ENCODE assay signal across 8 cellular contexts in genomic region chr6:25035451-25036435, GRCh38.
DNase-seq lines count a peak whose midpoint lies in the region; ATAC-seq and TF ChIP-seq lines count a peak whose summit lies in the region.

No MANE protein-coding gene starts in this region.

- CTCF ChIA-PET in activated B cell treated with CpG ODN at 0.5 μM for 24 hours (lab: Charles Lee) (interaction anchor here (1.2 to 5.8 kb wide), 5 partner anchors 9 to 44 kb away, joined by 3 to 48 read pairs (median 4); no protein-coding TSS in a partner anchor), MCF 10A (lab: Yijun Ruan, JAX) (interaction anchor here (0.5 to 1.6 kb wide), 4 partner anchors 18 to 1116 kb away, joined by 3 read pairs; no protein-coding TSS in a partner anchor)

- TF ChIP-seq CTCF in DND-41 (IDR thresholded peaks at IDR 0.05; ENCODE audit: borderline replicate concordance, extremely low read depth, low read length, poor library complexity, severe bottlenecking) (no peak), activated B cell treated with CpG ODN at 0.5 μM for 24 hours (IDR thresholded peaks at IDR 0.05) (no peak), MCF 10A (IDR thresholded peaks at IDR 0.05; ENCODE audit: unreplicated experiment) (no peak), vagina (IDR thresholded peaks at IDR 0.05) (no peak)

- H3K4me1 ChIP-seq in DND-41 (ENCODE audit: insufficient read depth, low read length): peaks cover 72% of the 10 kb centered on the region
- H3K4me1 ChIP-seq in mucosa of rectum (ENCODE audit: control insufficient read depth in 2 of 2, insufficient read depth in 2 of 2, low read length in 2 of 2): no peaks in the 10 kb centered on the region
- H3K4me1 ChIP-seq in vagina: peaks cover 15% of the 10 kb centered on the region

- H3K4me1 Mint-ChIP-seq in activated B cell treated with CpG ODN at 0.5 μM for 24 hours: peaks cover 76% of the 10 kb centered on the region
- peaks cover 6% of the 10 kb centered on the region for H3K4me1 Mint-ChIP-seq in MCF 10A (ENCODE audit: insufficient read depth, unreplicated experiment)

- no TSS peak for BruUV-seq in MCF 10A (replicated peaks; lab: Mats Ljungman, UMichigan)

- H3K27me3 Mint-ChIP-seq in activated B cell treated with CpG ODN at 0.5 μM for 24 hours: no peaks in the 10 kb centered on the region
- H3K27me3 Mint-ChIP-seq in MCF 10A (ENCODE audit: insufficient read depth, unreplicated experiment): no peaks in the 10 kb centered on the region

- no peaks in the 10 kb centered on the region for H3K9me3 ChIP-seq in DND-41 (ENCODE audit: insufficient read depth, low read length, severe bottlenecking)
- H3K9me3 ChIP-seq in mucosa of rectum (ENCODE audit: control insufficient read depth in 2 of 2, low read length in 2 of 2): no peaks in the 10 kb centered on the region
- H3K9me3 ChIP-seq in vagina: no peaks in the 10 kb centered on the region

- peak overlapping the region; percentile 87 for H3K27ac ChIP-seq in DND-41 (ENCODE audit: low read length)
- H3K27ac ChIP-seq in mucosa of rectum (ENCODE audit: low read depth in 2 of 2, low read length in 2 of 2): peak overlapping the region; percentile 7 to 63
- no peak overlapping the region for H3K27ac ChIP-seq in vagina

- H3K9me3 Mint-ChIP-seq in activated B cell treated with CpG ODN at 0.5 μM for 24 hours (no peaks in the 10 kb centered on the region), MCF 10A (ENCODE audit: unreplicated experiment) (no peaks in the 10 kb centered on the region)

- H3K79me2 ChIP-seq in DND-41 (ENCODE audit: insufficient read depth, low read length): peaks cover 93% of the 10 kb centered on the region

- H3K36me3 Mint-ChIP-seq in activated B cell treated with CpG ODN at 0.5 μM for 24 hours (ENCODE audit: low read depth) (peaks cover 72% of the 10 kb centered on the region), MCF 10A (ENCODE audit: insufficient read depth, unreplicated experiment) (no peaks in the 10 kb centered on the region)

- H4K20me1 ChIP-seq in DND-41 (ENCODE audit: insufficient read depth, low read length): no peaks in the 10 kb centered on the region

- H3K27ac Mint-ChIP-seq in activated B cell treated with CpG ODN at 0.5 μM for 24 hours (peak overlapping the region; percentile 77), MCF 10A (ENCODE audit: low read depth, unreplicated experiment) (no peak overlapping the region)

- H3K4me3 Mint-ChIP-seq in activated B cell treated with CpG ODN at 0.5 μM for 24 hours (peak overlapping the region; percentile 78), MCF 10A (ENCODE audit: unreplicated experiment) (no peak overlapping the region)

- H3K4me2 ChIP-seq in DND-41 (ENCODE audit: insufficient read depth, low read length): peak overlapping the region; percentile 69

- H3K9ac ChIP-seq in DND-41 (ENCODE audit: low read depth, low read length) (peak overlapping the region; percentile 53), mucosa of rectum (ENCODE audit: low read depth in 1 of 2, low read length in 2 of 2) (peak overlapping the region in 1 of 2 donors; percentile 15)

- no peaks in the 10 kb centered on the region for H3K27me3 ChIP-seq in DND-41 (ENCODE audit: insufficient read depth, low read length, poor library complexity)
- H3K27me3 ChIP-seq in mucosa of rectum (ENCODE audit: control insufficient read depth in 2 of 2, insufficient read depth in 2 of 2, low read length in 2 of 2): no peaks in the 10 kb centered on the region
- no peaks in the 10 kb centered on the region for H3K27me3 ChIP-seq in vagina

- peak overlapping the region; percentile 38 for H2AFZ ChIP-seq in DND-41 (ENCODE audit: low read depth, low read length)

- no peak for TF ChIP-seq POLR2A in vagina (IDR thresholded peaks at IDR 0.05)

- peak; percentile 76 for ATAC-seq in DND-41 (ENCODE audit: insufficient read depth, low read depth)
- ATAC-seq in HG02938 (IDR thresholded peaks at IDR 0.05; ENCODE audit: unreplicated experiment): peak; percentile 46
- ATAC-seq in activated B cell treated with CpG ODN at 0.5 μM for 24 hours (ENCODE audit: low read depth): peak; percentile 45

- H3K36me3 ChIP-seq in DND-41 (ENCODE audit: insufficient read depth, low read length): peaks cover 3% of the 10 kb centered on the region; the same call in 1 of the 2 replicates
- no peaks in the 10 kb centered on the region for H3K36me3 ChIP-seq in mucosa of rectum (ENCODE audit: control insufficient read depth in 2 of 2, insufficient read depth in 2 of 2, low read length in 2 of 2)
- H3K36me3 ChIP-seq in vagina: no peaks in the 10 kb centered on the region

- DNase-seq in DND-41 (peak; percentile 65), activated B cell treated with CpG ODN at 0.5 μM for 24 hours (no peak), dedifferentiated amniotic fluid mesenchymal stem cell (ENCODE audit: extremely low spot score) (no peak), NCI-H748 treated with DMSO at 0.1 percent for 48 hours (lab: John Stamatoyannopoulos, UW) (no peak), MCF 10A (ENCODE audit: unreplicated experiment) (no peak), vagina (ENCODE audit: extremely low spot score in 2 of 2) (no peak)

- POLR2A ChIA-PET in activated B cell treated with CpG ODN at 0.5 μM for 24 hours (lab: Charles Lee) (interaction anchor here (1.0 to 6.0 kb wide), 7 partner anchors 9 to 127 kb away, joined by 3 to 36 read pairs (median 6); no protein-coding TSS in a partner anchor), MCF 10A (lab: Yijun Ruan, JAX) (interaction anchor here (0.7 to 1.3 kb wide), 2 partner anchors 9 to 11 kb away, joined by 3 read pairs; no protein-coding TSS in a partner anchor)

- intact Hi-C loops in activated B cell treated with CpG ODN at 0.5 μM for 24 hours (cut with micrococcal nuclease): no loop called here
- intact Hi-C loops in MCF 10A (cut with micrococcal nuclease): no loop called here
- intact Hi-C loops in vagina (cut with DNase I): no loop called here

- peak overlapping the region in 1 of 2 experiments; percentile 48; a peak in 2 of 4 replicates for H3K4me3 ChIP-seq in DND-41 (ENCODE audit: low read depth in 1 of 2, low read length in 2 of 2)
- peak overlapping the region in 1 of 2 donors; percentile 51 for H3K4me3 ChIP-seq in mucosa of rectum (ENCODE audit: low read length in 2 of 2)
- no peak overlapping the region for H3K4me3 ChIP-seq in vagina
